Comparison of ENCODE assay signal across 16 cellular contexts in the genomic region with DNA sequence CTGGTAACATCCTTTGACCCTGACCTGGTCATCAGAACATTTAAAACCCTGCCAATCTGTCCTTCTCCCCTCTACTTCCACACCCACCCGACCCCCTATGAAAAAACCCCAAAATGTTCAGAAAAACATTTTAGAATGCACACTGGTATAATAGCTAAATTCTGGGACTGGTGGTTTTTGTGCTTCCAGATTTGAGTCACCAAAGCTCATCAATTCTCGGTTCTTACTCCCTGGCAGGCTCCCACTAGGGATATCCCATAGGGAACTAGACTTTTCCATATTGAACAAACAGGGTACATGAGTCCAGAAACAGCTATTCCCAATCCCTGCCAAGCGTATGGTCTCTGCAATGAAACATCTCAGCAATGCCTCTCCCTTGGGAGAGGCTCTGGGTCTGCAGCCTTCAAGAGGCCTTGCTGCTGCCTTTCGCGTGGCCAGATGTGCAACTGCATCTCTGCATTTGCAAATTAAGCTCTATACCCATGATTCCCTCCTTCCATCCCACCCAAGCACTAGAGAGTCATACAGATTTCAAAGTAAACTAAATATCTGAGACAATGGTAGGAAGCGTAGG.
DNase-seq lines count a peak whose midpoint lies in the region; ATAC-seq and TF ChIP-seq lines count a peak whose summit lies in the region.
"Had no signal": no experiment of that assay in that cellular context is flagged by ENCODE, and none has a peak within 500 bp of the region (broad histone marks: within the 10 kb centered on the region; RNA-seq: fewer than 3 reads in every experiment).

No MANE protein-coding gene starts in this region.

- H3K27me3 ChIP-seq in body of pancreas (no peaks in the 10 kb centered on the region), left ventricle myocardium inferior (ENCODE audit: low read depth) (no peaks in the 10 kb centered on the region)
- no peaks in the 10 kb centered on the region for H3K27me3 ChIP-seq in effector memory CD4-positive, alpha-beta T cell (replicated peaks; ENCODE audit: control insufficient read depth, insufficient read depth, low read length, poor library complexity, severe bottlenecking)
- H3K27me3 ChIP-seq: cardiac muscle cell, tibial nerve had no signal

- H3K4me1 ChIP-seq in body of pancreas, result peaks cover 5% of the 10 kb centered on the region
- H3K4me1 ChIP-seq in left ventricle myocardium inferior, result peaks cover 82% of the 10 kb centered on the region
- H3K4me1 ChIP-seq in effector memory CD4-positive, alpha-beta T cell (ENCODE audit: control insufficient read depth, insufficient read depth, low read length, poor library complexity, severe bottlenecking), result no peaks in the 10 kb centered on the region

- H3K27ac ChIP-seq in body of pancreas (peak overlapping the region in 1 of 4 donors; percentile 30), left ventricle myocardium inferior (replicated peaks) (peak overlapping the region; percentile 84)
- no peak overlapping the region for H3K27ac ChIP-seq in effector memory CD4-positive, alpha-beta T cell (ENCODE audit: insufficient read depth, low read length, poor library complexity, severe bottlenecking)
- H3K27ac ChIP-seq: cardiac muscle cell had no signal

- ATAC-seq in body of pancreas, result peak; percentile 18

- H3K36me3 ChIP-seq in body of pancreas (replicated peaks in 1 of 2; ENCODE audit: insufficient read depth in 1 of 2, low read depth in 2 of 2) (no peaks in the 10 kb centered on the region), left ventricle myocardium inferior (peaks cover 6% of the 10 kb centered on the region)
- H3K36me3 ChIP-seq in effector memory CD4-positive, alpha-beta T cell (ENCODE audit: control insufficient read depth, insufficient read depth, low read length), result peaks cover 53% of the 10 kb centered on the region
- H3K36me3 ChIP-seq: cardiac muscle cell had no signal

- no peaks in the 10 kb centered on the region for H3K9me3 ChIP-seq in body of pancreas
- H3K9me3 ChIP-seq in left ventricle myocardium inferior (replicated peaks), result no peaks in the 10 kb centered on the region
- H3K9me3 ChIP-seq in effector memory CD4-positive, alpha-beta T cell (ENCODE audit: control insufficient read depth, low read length), result no peaks in the 10 kb centered on the region
- H3K9me3 ChIP-seq: tibial nerve had no signal

- intact Hi-C loops in body of pancreas (cut with DNase I) (no loop called here), left ventricle myocardium inferior (cut with micrococcal nuclease) (loop anchor here (10.0 kb wide), 2 partner anchors 61 to 141 kb away; no protein-coding TSS in a partner anchor)

- H3K4me3 ChIP-seq in GM12864 (ENCODE audit: low read depth, low read length) (no peak overlapping the region), body of pancreas (no peak overlapping the region), left ventricle myocardium inferior (no peak overlapping the region), skeletal muscle cell (ENCODE audit: low read depth, low read length) (no peak overlapping the region)
- H3K4me3 ChIP-seq in effector memory CD4-positive, alpha-beta T cell (ENCODE audit: insufficient read depth, low read depth, low read length, poor library complexity, severe bottlenecking), result no peak overlapping the region
- H3K4me3 ChIP-seq: cardiac muscle cell, tibial nerve had no signal

- peak; percentile 15 for TF ChIP-seq CTCF in GM12864 (IDR thresholded peaks at IDR 0.05; ENCODE audit: low read depth, low read length, missing control alignments)
- TF ChIP-seq CTCF in body of pancreas (IDR thresholded peaks at IDR 0.05), result no peak
- TF ChIP-seq CTCF in left ventricle myocardium inferior (IDR thresholded peaks at IDR 0.05; ENCODE audit: borderline replicate concordance), result peak; percentile 26

- TF ChIP-seq POLR2A in body of pancreas (IDR thresholded peaks at IDR 0.05), result no peak

- 74 to 88% methylated on average over 6 of the region's 6 CpGs for WGBS in body of pancreas, 2 donors

- no peak for DNase-seq in GM12864 (ENCODE audit: low read depth)
- peak in 1 of 4 donors; percentile 61 for DNase-seq in body of pancreas
- DNase-seq in left ventricle myocardium inferior, result peak; percentile 36
- DNase-seq in skeletal muscle cell (ENCODE audit: low read depth), result peak; percentile 92
- DNase-seq in UCSD-AML1 (lab: John Stamatoyannopoulos, UW; ENCODE audit: unreplicated experiment), result no peak
- DNase-seq in NCI-H146 treated with DMSO at 0.1 percent for 48 hours (lab: John Stamatoyannopoulos, UW; ENCODE audit: unreplicated experiment), result no peak
- DNase-seq in NCI-H1436 treated with DMSO at 0.1 percent for 48 hours (lab: John Stamatoyannopoulos, UW), result no peak
- DNase-seq in effector memory CD4-positive, alpha-beta T cell, result no peak
- DNase-seq: activated B cell treated with CpG ODN at 0.5 μM for 24 hours; activated naive CD4-positive, alpha-beta T cell treated with anti-CD3 and anti-CD28 coated beads for 36 hours; GF-D8; GOT3; NCI-H2081 treated with DMSO at 0.1 percent for 48 hours; posterior cingulate gyrus had no signal

Comparison
In these comparisons a context has a peak if more than half of its experiments do, and no peak if none do; other contexts are left out.
1. DNase-seq: peak in left ventricle myocardium inferior (single experiment) and skeletal muscle cell (single experiment); none in GM12864 (single experiment), UCSD-AML1 (single experiment), NCI-H146 treated with DMSO at 0.1 percent for 48 hours (single experiment), NCI-H1436 treated with DMSO at 0.1 percent for 48 hours (single experiment) and effector memory CD4-positive, alpha-beta T cell (0 of 3).
2. CTCF ChIP-seq: peak in GM12864 (single experiment) and left ventricle myocardium inferior (single experiment); none in body of pancreas (0 of 7).